ENCODE assay signal across 24 cellular contexts in genomic region chr16:46903255-46903905, GRCh38.
"Had no signal": no experiment of that assay in that cellular context is flagged by ENCODE, and none has a peak within 500 bp of the region (broad histone marks: within the 10 kb centered on the region; RNA-seq: fewer than 3 reads in every experiment).

No MANE protein-coding gene starts in this region.

- DNase-seq: central memory CD4-positive, alpha-beta T cell; cortex of kidney; gastrocnemius medialis; head of caudate nucleus; naive thymus-derived CD4-positive, alpha-beta T cell; stimulated activated CD4-positive, alpha-beta T cell treated with anti-CD3 and anti-CD28 coated beads, Interleukin-2, amount 100 ng/mL, for 24 hours; stimulated activated CD4-positive, alpha-beta T cell treated with anti-CD3 and anti-CD28 coated beads, Interleukin-4, amount 100 ng/mL, for 24 hours; stimulated activated naive CD8-positive, alpha-beta T cell treated with anti-CD3 and anti-CD28 coated beads, Interleukin-15, Interleukin-2, amounts not matched to agents 100 U/mL and 50 U/mL, for 24 hours; substantia nigra; testis; tibial artery; upper lobe of left lung had no signal

- H3K9ac ChIP-seq: neural progenitor cell, parathyroid adenoma had no signal

- FAIRE-seq: keratinocyte, urothelium cell line had no signal

- H3K36me3 Mint-ChIP-seq: naive thymus-derived CD4-positive, alpha-beta T cell had no signal

- H3K4me1 ChIP-seq: neural progenitor cell, parathyroid adenoma, tibial artery, upper lobe of left lung had no signal

- H3K27ac Mint-ChIP-seq: memory B cell; nephron; neural progenitor cell; progenitor cell of endocrine pancreas; stimulated activated effector memory CD8-positive, alpha-beta T cell treated with anti-CD3 and anti-CD28 coated beads, Interleukin-12 subunit alpha, Interleukin-12 subunit beta, amount 100 ng/mL, for 72 hours had no signal

- H3K4me3 Mint-ChIP-seq: memory B cell; naive thymus-derived CD4-positive, alpha-beta T cell; nephron; neural progenitor cell; stimulated activated effector memory CD8-positive, alpha-beta T cell treated with anti-CD3 and anti-CD28 coated beads, Interleukin-12 subunit alpha, Interleukin-12 subunit beta, amount 100 ng/mL, for 72 hours had no signal

- H3K9me3 Mint-ChIP-seq: memory B cell; naive thymus-derived CD4-positive, alpha-beta T cell; nephron; neural progenitor cell; stimulated activated effector memory CD8-positive, alpha-beta T cell treated with anti-CD3 and anti-CD28 coated beads, Interleukin-12 subunit alpha, Interleukin-12 subunit beta, amount 100 ng/mL, for 72 hours had no signal

- H3K9me3 ChIP-seq: gastrocnemius medialis, testis, tibial artery, upper lobe of left lung had no signal

- H3K27ac ChIP-seq: epithelial cell of prostate, neural progenitor cell, parathyroid adenoma, testis, tibial artery, upper lobe of left lung had no signal

- H3K79me2 ChIP-seq: parathyroid adenoma had no signal

- ATAC-seq: gastrocnemius medialis; left lobe of liver; naive thymus-derived CD4-positive, alpha-beta T cell; sciatic nerve; stimulated activated effector memory CD8-positive, alpha-beta T cell treated with anti-CD3 and anti-CD28 coated beads, Interleukin-12 subunit alpha, Interleukin-12 subunit beta, amount 100 ng/mL, for 72 hours; stimulated activated naive CD8-positive, alpha-beta T cell treated with anti-CD3 and anti-CD28 coated beads, Interleukin-15, Interleukin-2, amounts not matched to agents 100 U/mL and 50 U/mL, for 24 hours had no signal

- H3K27me3 ChIP-seq: gastrocnemius medialis, neural progenitor cell, testis, tibial artery, upper lobe of left lung had no signal

- H3K4me2 ChIP-seq: neural progenitor cell had no signal

- H2AFZ ChIP-seq: neural progenitor cell, parathyroid adenoma had no signal

- H3K4me3 ChIP-seq: gastrocnemius medialis, lung, neural progenitor cell, testis, tibial artery, upper lobe of left lung had no signal

- H3K27me3 Mint-ChIP-seq: memory B cell; naive thymus-derived CD4-positive, alpha-beta T cell; progenitor cell of endocrine pancreas had no signal

- H3K36me3 ChIP-seq: gastrocnemius medialis, neural progenitor cell had no signal
